31 cellular contexts compared by ENCODE assay signal in genomic region chr9:72334658-72335337, GRCh38.
"Had no signal": no experiment of that assay in that cellular context is flagged by ENCODE, and none has a peak within 500 bp of the region (broad histone marks: within the 10 kb centered on the region; RNA-seq: fewer than 3 reads in every experiment).

No MANE protein-coding gene starts in this region.

- H3K9me3 Mint-ChIP-seq: activated CD4-positive, alpha-beta memory T cell treated with anti-CD3 and anti-CD28 coated beads, Interleukin-2, amount 10 ng/mL, durations not matched to agents 7 days and 5 days; activated naive CD4-positive, alpha-beta T cell treated with anti-CD3 and anti-CD28 coated beads, Interleukin-2, amount 10 ng/mL, durations not matched to agents 7 days and 5 days; activated naive CD8-positive, alpha-beta T cell treated with anti-CD3 and anti-CD28 coated beads, Interleukin-2, amount 50 U/mL, for 24 hours; brain; central memory CD8-positive, alpha-beta T cell; T-helper 1 cell treated with Interleukin-12 subunit alpha and Interleukin-12 subunit beta and Interleukin-4 antibody, amounts not matched to agents 30 μg/mL and 1 μg/mL, for 36 hours; T-helper 2 cell treated with Interferon-gamma antibody and Interleukin-4, amounts not matched to agents 5 μg/mL and 100 μg/mL, for 36 hours had no signal

- H3K9me3 ChIP-seq: SJSA1, SK-N-SH had no signal

- ATAC-seq: activated CD8-positive, alpha-beta memory T cell treated with anti-CD3 and anti-CD28 coated beads, Interleukin-2, amount 10 ng/mL, durations not matched to agents 7 days and 5 days; activated naive CD8-positive, alpha-beta T cell treated with anti-CD3 and anti-CD28 coated beads, Interleukin-2, amount 50 U/mL, for 24 hours had no signal

- H3K4me2 ChIP-seq: SK-N-SH had no signal

- H3K9ac ChIP-seq: SK-N-SH had no signal

- H3K4me3 Mint-ChIP-seq: activated CD4-positive, alpha-beta memory T cell treated with anti-CD3 and anti-CD28 coated beads, Interleukin-2, amount 10 ng/mL, durations not matched to agents 7 days and 5 days; activated CD8-positive, alpha-beta memory T cell treated with anti-CD3 and anti-CD28 coated beads, Interleukin-2, amount 10 ng/mL, durations not matched to agents 7 days and 5 days; activated naive CD4-positive, alpha-beta T cell treated with anti-CD3 and anti-CD28 coated beads, Interleukin-2, amount 10 ng/mL, durations not matched to agents 7 days and 5 days; activated naive CD8-positive, alpha-beta T cell; activated naive CD8-positive, alpha-beta T cell treated with anti-CD3 and anti-CD28 coated beads, Interleukin-2, amount 50 U/mL, for 24 hours; brain; central memory CD8-positive, alpha-beta T cell; T-helper 1 cell treated with Interleukin-12 subunit alpha and Interleukin-12 subunit beta and Interleukin-4 antibody, amounts not matched to agents 30 μg/mL and 1 μg/mL, for 36 hours; T-helper 2 cell treated with Interferon-gamma antibody and Interleukin-4, amounts not matched to agents 5 μg/mL and 100 μg/mL, for 36 hours had no signal

- H3K4me3 ChIP-seq: cardiac muscle cell, SJSA1 had no signal

- FAIRE-seq: TTC549 had no signal

- H3K27me3 ChIP-seq: cardiac muscle cell, SJSA1 had no signal

- H3K27ac ChIP-seq: cardiac muscle cell, SJSA1 had no signal

- H3K36me3 Mint-ChIP-seq: activated CD8-positive, alpha-beta memory T cell treated with anti-CD3 and anti-CD28 coated beads, Interleukin-2, amount 10 ng/mL, durations not matched to agents 7 days and 5 days; activated naive CD4-positive, alpha-beta T cell treated with anti-CD3 and anti-CD28 coated beads, Interleukin-2, amount 10 ng/mL, durations not matched to agents 7 days and 5 days; activated naive CD8-positive, alpha-beta T cell; brain had no signal

- H3K9me2 ChIP-seq: SK-N-SH had no signal

- H3K27me3 Mint-ChIP-seq: activated naive CD4-positive, alpha-beta T cell treated with anti-CD3 and anti-CD28 coated beads, Interleukin-2, amount 10 ng/mL, durations not matched to agents 7 days and 5 days; brain had no signal

- H3K27ac Mint-ChIP-seq: activated CD4-positive, alpha-beta memory T cell treated with anti-CD3 and anti-CD28 coated beads, Interleukin-2, amount 10 ng/mL, durations not matched to agents 7 days and 5 days; activated CD8-positive, alpha-beta memory T cell treated with anti-CD3 and anti-CD28 coated beads, Interleukin-2, amount 10 ng/mL, durations not matched to agents 7 days and 5 days; activated naive CD4-positive, alpha-beta T cell treated with anti-CD3 and anti-CD28 coated beads, Interleukin-2, amount 10 ng/mL, durations not matched to agents 7 days and 5 days; activated naive CD8-positive, alpha-beta T cell; activated naive CD8-positive, alpha-beta T cell treated with anti-CD3 and anti-CD28 coated beads, Interleukin-2, amount 50 U/mL, for 24 hours; brain; T-helper 1 cell treated with Interleukin-12 subunit alpha and Interleukin-12 subunit beta and Interleukin-4 antibody, amounts not matched to agents 30 μg/mL and 1 μg/mL, for 36 hours; T-helper 2 cell treated with Interferon-gamma antibody and Interleukin-4, amounts not matched to agents 5 μg/mL and 100 μg/mL, for 36 hours had no signal

- H3K36me3 ChIP-seq: cardiac muscle cell, SJSA1 had no signal

- DNase-seq: activated CD4-positive, alpha-beta memory T cell treated with anti-CD3 and anti-CD28 coated beads, Interleukin-2, amount 10 ng/mL, durations not matched to agents 7 days and 5 days; activated CD4-positive, alpha-beta T cell treated with anti-CD3 and anti-CD28 coated beads for 4 hours; activated CD4-positive, alpha-beta T cell treated with anti-CD3 and anti-CD28 coated beads, Interleukin-2, amount 50 U/mL, for 1 hour; activated CD4-positive, CD25-positive, alpha-beta regulatory T cell treated with anti-CD3 and anti-CD28 coated beads, Interleukin-2, amount 50 U/mL, for 72 hours; activated CD8-positive, alpha-beta memory T cell treated with anti-CD3 and anti-CD28 coated beads for 24 hours; activated CD8-positive, alpha-beta memory T cell treated with anti-CD3 and anti-CD28 coated beads, Interleukin-2, amount 10 ng/mL, durations not matched to agents 7 days and 5 days; activated CD8-positive, alpha-beta memory T cell treated with anti-CD3 and anti-CD28 coated beads, Interleukin-2, amount 50 U/mL, for 48 hours; activated effector memory CD4-positive, alpha-beta T cell treated with Interleukin-2 at 50 U/mL for 16 hours; activated naive CD4-positive, alpha-beta T cell treated with anti-CD3 and anti-CD28 coated beads, Interleukin-2, amount 10 ng/mL, durations not matched to agents 7 days and 5 days; activated naive CD8-positive, alpha-beta T cell treated with anti-CD3 and anti-CD28 coated beads, Interleukin-2, amount 50 U/mL, for 24 hours; activated T-cell treated with anti-CD3 and anti-CD28 coated beads, Interleukin-2, amount 50 U/mL, for 48 hours; anterior cingulate cortex; KG1; MV-4-11; NCI-H1092; NCI-H1436 treated with DMSO at 0.1 percent for 48 hours; NCI-H1694 treated with DMSO at 0.1 percent for 48 hours; NCI-H2029; NCI-H345; NCI-H524 treated with DMSO at 0.1 percent for 48 hours; NK-92 treated with Interleukin-12 subunit alpha and Interleukin-12 subunit beta, amount 100 ng/mL, for 24 hours; SHP77; SK-N-SH had no signal

- H3K4me1 Mint-ChIP-seq: activated CD4-positive, alpha-beta memory T cell treated with anti-CD3 and anti-CD28 coated beads, Interleukin-2, amount 10 ng/mL, durations not matched to agents 7 days and 5 days; activated CD8-positive, alpha-beta memory T cell treated with anti-CD3 and anti-CD28 coated beads, Interleukin-2, amount 10 ng/mL, durations not matched to agents 7 days and 5 days; activated naive CD4-positive, alpha-beta T cell treated with anti-CD3 and anti-CD28 coated beads, Interleukin-2, amount 10 ng/mL, durations not matched to agents 7 days and 5 days; activated naive CD8-positive, alpha-beta T cell treated with anti-CD3 and anti-CD28 coated beads, Interleukin-2, amount 50 U/mL, for 24 hours; central memory CD8-positive, alpha-beta T cell had no signal
